9 cellular contexts compared by ENCODE assay signal in genomic region chr6:30554962-30555361, GRCh38. TPM values are rescaled to one million over a fixed set of nuclear protein-coding genes. Genes with fewer than 3 reads are reported as not detected.
A peak's percentile ranks its signal among the peaks of the same experiment; 100 is the strongest.
DNase-seq lines count a peak whose midpoint lies in the region; ATAC-seq and TF ChIP-seq lines count a peak whose summit lies in the region.
"Had no signal": no experiment of that assay in that cellular context is flagged by ENCODE, and none has a peak within 500 bp of the region (broad histone marks: within the 10 kb centered on the region; RNA-seq: fewer than 3 reads in every experiment).

No MANE protein-coding gene starts in this region.

- TF ChIP-seq CTCF in NB4 (IDR thresholded peaks at IDR 0.05; ENCODE audit: low read depth, low read length) (no peak), dorsolateral prefrontal cortex (IDR thresholded peaks at IDR 0.05 in 54 of 56, conservative IDR thresholded peaks at IDR 0.05 in 2 of 56; ENCODE audit: low read depth in 1 of 56, partially characterized antibody in 56 of 56) (no peak)

- peak overlapping the region; percentile 97 to 99 for H3K27ac Mint-ChIP-seq in natural killer cell treated with Interleukin-12 subunit alpha and Interleukin-12 subunit beta and Interleukin-15 and Interleukin-18, amount 100 ng/mL, for 72 hours

- H3K4me3 ChIP-seq in NB4 (ENCODE audit: low read depth, low read length) = peak overlapping the region; percentile 97
- peak overlapping the region; percentile 69 to 100 (median 95) for H3K4me3 ChIP-seq in dorsolateral prefrontal cortex

- peaks cover 34% of the 10 kb centered on the region for H3K36me3 Mint-ChIP-seq in natural killer cell treated with Interleukin-12 subunit alpha and Interleukin-12 subunit beta and Interleukin-15 and Interleukin-18, amount 100 ng/mL, for 72 hours

- no peak for TF ChIP-seq POLR2A in NB4 (IDR thresholded peaks at IDR 0.05; ENCODE audit: extremely low read depth, insufficient read length)

- H3K9me3 Mint-ChIP-seq in natural killer cell treated with Interleukin-12 subunit alpha and Interleukin-12 subunit beta and Interleukin-15 and Interleukin-18, amount 100 ng/mL, for 72 hours = no peaks in the 10 kb centered on the region

- intact Hi-C loops in dorsolateral prefrontal cortex (cut with DNase I) = loop anchor here in 1 of 2 donors (5.0 to 10.0 kb wide), 2 partner anchors 62 to 210 kb away; partner anchors contain the start of genes MRPS18B, PPP1R10 and RPP21

- H3K27me3 Mint-ChIP-seq in natural killer cell treated with Interleukin-12 subunit alpha and Interleukin-12 subunit beta and Interleukin-15 and Interleukin-18, amount 100 ng/mL, for 72 hours = no peaks in the 10 kb centered on the region

- DNase-seq in AG20443 (ENCODE audit: low spot score) = peak; percentile 22
- no peak for DNase-seq in NB4 (ENCODE audit: low read depth)
- DNase-seq in dorsolateral prefrontal cortex = no peak
- no peak for DNase-seq in natural killer cell treated with Interleukin-12 subunit alpha and Interleukin-12 subunit beta and Interleukin-15 and Interleukin-18, amount 100 ng/mL, for 72 hours (ENCODE audit: low spot score)
- no peak for DNase-seq in NCI-H146 (lab: John Stamatoyannopoulos, UW)
- DNase-seq in NCI-H345 treated with DMSO at 0.1 percent for 48 hours (lab: John Stamatoyannopoulos, UW; ENCODE audit: unreplicated experiment) = no peak
- DNase-seq in ureter (ENCODE audit: low spot score) = no peak
- DNase-seq: NCI-H2029 had no signal

- peak overlapping the region in 54 of 59 donors; percentile 73 to 100 (median 97) for H3K27ac ChIP-seq in dorsolateral prefrontal cortex

- no peaks in the 10 kb centered on the region for H3K27me3 ChIP-seq in dorsolateral prefrontal cortex

- peak overlapping the region; percentile 94 for H3K4me3 Mint-ChIP-seq in natural killer cell treated with Interleukin-12 subunit alpha and Interleukin-12 subunit beta and Interleukin-15 and Interleukin-18, amount 100 ng/mL, for 72 hours

- H3K4me1 Mint-ChIP-seq in natural killer cell treated with Interleukin-12 subunit alpha and Interleukin-12 subunit beta and Interleukin-15 and Interleukin-18, amount 100 ng/mL, for 72 hours (ENCODE audit: low read depth in 2 of 2) = peaks cover 34% of the 10 kb centered on the region in 2 donors

- no peak for ATAC-seq in natural killer cell treated with Interleukin-12 subunit alpha and Interleukin-12 subunit beta and Interleukin-15 and Interleukin-18, amount 100 ng/mL, for 72 hours
- no peak for ATAC-seq in HG02610 (IDR thresholded peaks at IDR 0.05; ENCODE audit: unreplicated experiment)

RNA-seq across cellular contexts. Expression of gene GNL1, which starts 1.3 kb away (rescaled TPM):
- total RNA-seq in dorsolateral prefrontal cortex (100 to 1,000 TPM in 17 of 120 experiments, 10 to 100 TPM in 103; 56.1 to 116 (median 87.5) TPM), ureter (72.6 TPM)
- total RNA-seq in natural killer cell treated with Interleukin-12 subunit alpha and Interleukin-12 subunit beta and Interleukin-15 and Interleukin-18, amount 100 ng/mL, for 72 hours = 10 to 100 TPM; 59.8 to 70.5 TPM

RNA-seq across cellular contexts. Expression of gene PRR3, which starts 2.1 kb away (rescaled TPM):
- total RNA-seq in dorsolateral prefrontal cortex (10 to 100 TPM; 12.5 to 28.4 (median 19.5) TPM), ureter (17.3 TPM)
- 10 to 100 TPM; 13.0 to 23.8 TPM for total RNA-seq in natural killer cell treated with Interleukin-12 subunit alpha and Interleukin-12 subunit beta and Interleukin-15 and Interleukin-18, amount 100 ng/mL, for 72 hours

RNA-seq across cellular contexts. Expression of gene ABCF1, which starts 16.3 kb away (rescaled TPM):
- total RNA-seq in dorsolateral prefrontal cortex = 10 to 100 TPM; 24.2 to 44.5 (median 34.1) TPM
- 100 to 1,000 TPM in 1 of 2 donors, 10 to 100 TPM in 1; 94.8 to 122 TPM for total RNA-seq in natural killer cell treated with Interleukin-12 subunit alpha and Interleukin-12 subunit beta and Interleukin-15 and Interleukin-18, amount 100 ng/mL, for 72 hours
- 63.9 TPM for total RNA-seq in ureter
